Comparison of ENCODE assay signal across 6 cellular contexts in genomic region chr6:32657329-32657728, GRCh38. TPM values are rescaled to one million over a fixed set of nuclear protein-coding genes. Genes with fewer than 3 reads are reported as not detected.
"Had no signal": no experiment of that assay in that cellular context is flagged by ENCODE, and none has a peak within 500 bp of the region (broad histone marks: within the 10 kb centered on the region; RNA-seq: fewer than 3 reads in every experiment).

No MANE protein-coding gene starts in this region.

RNA-seq across cellular contexts. Expression of gene HLA-DQB1, which starts 9.1 kb away (rescaled TPM):
- total RNA-seq: LHCN-M2, MCF 10A, PC-3, SJSA1 had no signal
- polyA plus RNA-seq: SK-N-SH had no signal

RNA-seq across cellular contexts. Expression of gene HLA-DQA1, which starts 20.1 kb away (rescaled TPM):
- total RNA-seq: LHCN-M2, MCF 10A, NCI-H460, PC-3, SJSA1 had no signal
- polyA plus RNA-seq: SK-N-SH had no signal
